13 cellular contexts compared by ENCODE assay signal in the genomic region with DNA sequence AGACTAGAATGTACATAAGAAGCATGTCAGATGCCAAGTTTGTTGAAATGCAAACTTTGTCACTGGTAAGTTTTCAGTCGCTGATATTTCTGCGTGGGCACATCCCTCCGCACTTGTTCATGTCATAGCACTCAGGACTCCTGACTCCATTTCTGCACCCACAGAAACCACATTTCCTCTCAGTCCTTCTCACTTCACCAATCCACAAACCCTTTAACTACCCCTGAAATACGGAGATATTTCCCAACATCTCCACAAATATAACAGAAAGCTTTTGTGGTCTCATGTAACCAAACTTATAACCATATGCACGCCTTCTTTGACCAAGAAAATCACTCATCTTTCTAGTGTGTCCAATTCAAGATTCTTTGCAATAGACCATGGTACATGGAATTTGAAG.
DNase-seq lines count a peak whose midpoint lies in the region; ATAC-seq and TF ChIP-seq lines count a peak whose summit lies in the region.
"Had no signal": no experiment of that assay in that cellular context is flagged by ENCODE, and none has a peak within 500 bp of the region (broad histone marks: within the 10 kb centered on the region; RNA-seq: fewer than 3 reads in every experiment).

No MANE protein-coding gene starts in this region.

- H3K36me3 Mint-ChIP-seq in activated naive CD8-positive, alpha-beta T cell treated with anti-CD3 and anti-CD28 coated beads for 36 hours, result no peaks in the 10 kb centered on the region

- no peak overlapping the region for H3K27ac ChIP-seq in OCI-LY7 (ENCODE audit: low read depth, low read length, poor library complexity, severe bottlenecking)
- H3K27ac ChIP-seq: C4-2B, PC-9 had no signal

- BruUV-seq in OCI-LY7 (replicated peaks; lab: Mats Ljungman, UMichigan), result no TSS peak

- no peaks in the 10 kb centered on the region for H3K9me3 Mint-ChIP-seq in activated naive CD8-positive, alpha-beta T cell treated with anti-CD3 and anti-CD28 coated beads for 36 hours
- H3K9me3 Mint-ChIP-seq: nephron progenitor cell had no signal

- H3K4me1 ChIP-seq in BE2C (no peaks in the 10 kb centered on the region), OCI-LY7 (ENCODE audit: insufficient read depth, low read length, poor library complexity, severe bottlenecking) (peaks cover 2% of the 10 kb centered on the region)

- H4K20me1 ChIP-seq in OCI-LY7 (ENCODE audit: insufficient read depth, low read length), result no peaks in the 10 kb centered on the region

- no peaks in the 10 kb centered on the region for H3K36me3 ChIP-seq in BE2C
- no peaks in the 10 kb centered on the region for H3K36me3 ChIP-seq in OCI-LY7 (ENCODE audit: insufficient read depth, low read length)

- DNase-seq in GM12864 (ENCODE audit: low read depth) (peak; percentile 10), GM10266 (ENCODE audit: extremely low spot score) (no peak), BE2C (no peak), NCI-H1436 treated with DMSO at 0.1 percent for 48 hours (lab: John Stamatoyannopoulos, UW) (no peak), OCI-LY7 (ENCODE audit: low spot score) (no peak)
- DNase-seq in activated naive CD8-positive, alpha-beta T cell treated with anti-CD3 and anti-CD28 coated beads for 36 hours, result peak; percentile 21
- DNase-seq: cerebellar nuclear complex; nephron progenitor cell; PC-9; stimulated activated CD4-positive, alpha-beta T cell treated with anti-CD3 and anti-CD28 coated beads, Interleukin-12 subunit alpha, Interleukin-12 subunit beta, amount 100 ng/mL, for 4 hours had no signal

- H3K4me3 ChIP-seq in GM12864 (ENCODE audit: low read depth, low read length) (no peak overlapping the region), BE2C (ENCODE audit: low read depth, low read length) (no peak overlapping the region), OCI-LY7 (ENCODE audit: low read depth, low read length, poor library complexity, severe bottlenecking) (no peak overlapping the region)
- H3K4me3 ChIP-seq: PC-9 had no signal

- ATAC-seq in GM19463 (IDR thresholded peaks at IDR 0.05; ENCODE audit: unreplicated experiment) (peak; percentile 54), HG03378 (IDR thresholded peaks at IDR 0.05; ENCODE audit: unreplicated experiment) (peak; percentile 75)

- H3K27me3 Mint-ChIP-seq in activated naive CD8-positive, alpha-beta T cell treated with anti-CD3 and anti-CD28 coated beads for 36 hours, result peaks cover 5% of the 10 kb centered on the region

- H3K4me2 ChIP-seq in OCI-LY7 (ENCODE audit: low read length), result no peak overlapping the region
- H3K4me2 ChIP-seq: PC-9 had no signal

- no peak overlapping the region for H3K4me3 Mint-ChIP-seq in activated naive CD8-positive, alpha-beta T cell treated with anti-CD3 and anti-CD28 coated beads for 36 hours
- H3K4me3 Mint-ChIP-seq: nephron progenitor cell had no signal

- POLR2A ChIA-PET in OCI-LY7 (lab: Charles Lee), result no interaction called here

- no peak overlapping the region for H3K27ac Mint-ChIP-seq in activated naive CD8-positive, alpha-beta T cell treated with anti-CD3 and anti-CD28 coated beads for 36 hours
- H3K27ac Mint-ChIP-seq: nephron progenitor cell had no signal

- CTCF ChIA-PET in OCI-LY7 (lab: Charles Lee; ENCODE audit: unreplicated experiment), result no interaction called here

- intact Hi-C loops in OCI-LY7 (cut with micrococcal nuclease; ENCODE audit: unreplicated experiment), result no loop called here

- H2AFZ ChIP-seq in OCI-LY7 (ENCODE audit: low read length), result no peak overlapping the region
- H2AFZ ChIP-seq: PC-9 had no signal

- H3K27me3 ChIP-seq in BE2C, result peaks cover 3% of the 10 kb centered on the region

- peaks cover 5% of the 10 kb centered on the region for H3K4me1 Mint-ChIP-seq in activated naive CD8-positive, alpha-beta T cell treated with anti-CD3 and anti-CD28 coated beads for 36 hours
- H3K4me1 Mint-ChIP-seq: nephron progenitor cell had no signal

- TF ChIP-seq CTCF in GM12864 (IDR thresholded peaks at IDR 0.05; ENCODE audit: low read depth, low read length, missing control alignments), result no peak
- TF ChIP-seq CTCF in GM10266 (IDR thresholded peaks at IDR 0.05; ENCODE audit: control insufficient read depth, insufficient read depth, low read depth, missing control alignments), result no peak
- TF ChIP-seq CTCF in BE2C (IDR thresholded peaks at IDR 0.05; ENCODE audit: low read depth, low read length), result no peak
- TF ChIP-seq CTCF in OCI-LY7 (conservative IDR thresholded peaks at IDR 0.05; ENCODE audit: low read length), result no peak

- H3K9me2 ChIP-seq in OCI-LY7 (ENCODE audit: insufficient read depth, low read length), result no peaks in the 10 kb centered on the region

- H3K79me2 ChIP-seq in OCI-LY7 (ENCODE audit: insufficient read depth, low read depth, low read length), result no peaks in the 10 kb centered on the region

- no peaks in the 10 kb centered on the region for H3K9me3 ChIP-seq in BE2C
- no peaks in the 10 kb centered on the region; the same call in 1 of the 2 replicates for H3K9me3 ChIP-seq in OCI-LY7 (ENCODE audit: low read length)

Comparison
In these comparisons a context has a peak if more than half of its experiments do, and no peak if none do; other contexts are left out.
1. DNase-seq: peak in GM12864 (single experiment) and activated naive CD8-positive, alpha-beta T cell treated with anti-CD3 and anti-CD28 coated beads for 36 hours (single experiment); none in GM10266 (single experiment), BE2C (single experiment), NCI-H1436 treated with DMSO at 0.1 percent for 48 hours (single experiment) and OCI-LY7 (single experiment).